8 cellular contexts compared by ENCODE assay signal in the genomic region with DNA sequence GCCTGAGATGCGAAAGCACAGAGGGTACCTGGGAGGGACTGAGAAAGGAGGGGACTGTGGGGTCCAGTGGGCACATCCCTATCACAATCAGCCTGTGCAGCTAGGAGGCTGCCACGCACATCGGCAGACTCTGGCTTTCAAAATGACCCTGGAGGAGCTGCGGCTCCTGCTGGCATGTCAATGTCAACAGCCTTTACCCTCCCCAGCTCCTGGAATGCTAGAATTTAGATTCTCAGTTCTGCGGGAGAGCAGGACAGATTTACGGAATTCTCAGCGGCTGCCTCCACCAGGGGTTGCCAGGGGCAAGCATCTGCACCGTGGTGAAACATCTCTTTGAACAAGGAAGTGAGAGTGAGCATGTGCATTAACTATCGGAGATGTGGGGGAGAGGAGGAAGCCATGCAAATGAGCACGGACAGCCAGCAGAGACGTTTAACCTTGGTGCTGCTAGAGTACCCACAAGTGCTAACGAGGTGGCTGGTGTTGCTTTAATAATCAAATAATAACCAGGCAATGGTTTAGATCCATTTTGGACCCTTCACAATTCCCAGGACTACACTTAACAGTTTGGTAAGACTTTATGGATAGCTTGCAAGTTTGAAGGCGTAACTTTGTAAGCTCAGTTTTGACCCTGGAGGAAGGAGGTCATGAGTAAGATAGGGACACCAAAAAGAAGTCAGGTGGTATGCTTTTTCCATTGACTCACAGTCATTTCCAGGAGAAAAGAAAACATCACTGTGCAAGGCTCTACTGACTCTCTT.
DNase-seq lines count a peak whose midpoint lies in the region; ATAC-seq lines count a peak whose summit lies in the region.

No MANE protein-coding gene starts in this region.

- ATAC-seq in GM18909 (IDR thresholded peaks at IDR 0.05; ENCODE audit: poor library complexity, unreplicated experiment) (peak; percentile 96), HG03045 (IDR thresholded peaks at IDR 0.05; ENCODE audit: unreplicated experiment) (peak; percentile 94)

- DNase-seq in T-helper 1 cell: peak in 3 of 5 donors; percentile 14 to 80 (median 29)
- peak; percentile 69 for DNase-seq in astrocyte of the hippocampus (ENCODE audit: low read depth, low spot score)
- peak; percentile 85 for DNase-seq in medulla oblongata (ENCODE audit: extremely low spot score)
- peak; percentile 4 to 28 for DNase-seq in stimulated activated CD8-positive, alpha-beta memory T cell treated with anti-CD3 and anti-CD28 coated beads, Interleukin-2, amount 100 ng/mL, for 48 hours (ENCODE audit: low read depth in 2 of 2)
- no peak for DNase-seq in NCI-H187 treated with DMSO at 0.1 percent for 48 hours (lab: John Stamatoyannopoulos, UW)
- no peak for DNase-seq in NCI-H2196 treated with DMSO at 0.1 percent for 48 hours (lab: John Stamatoyannopoulos, UW; ENCODE audit: unreplicated experiment)

Comparison
In these comparisons a context has a peak if more than half of its experiments do, and no peak if none do; other contexts are left out.
1. DNase-seq: peak in T-helper 1 cell (3 of 5), astrocyte of the hippocampus (single experiment), medulla oblongata (single experiment) and stimulated activated CD8-positive, alpha-beta memory T cell treated with anti-CD3 and anti-CD28 coated beads, Interleukin-2, amount 100 ng/mL, for 48 hours (2 of 2); none in NCI-H187 treated with DMSO at 0.1 percent for 48 hours (single experiment) and NCI-H2196 treated with DMSO at 0.1 percent for 48 hours (single experiment).